ENCODE assay signal across 1 cellular context in genomic region chr3:177345049-177345972, GRCh38.
TF ChIP-seq lines count a peak whose summit lies in the region.

No MANE protein-coding gene starts in this region.

TF ChIP-seq in K562, 482 proteins besides CTCF, POLR2A, EP300 and RAD21 (continued from another document and continues in another):
- peak; percentile 51 to 77 for TF ChIP-seq AFF1 (IDR thresholded peaks at IDR 0.05; ENCODE audit: low read depth in 1 of 2, partially characterized antibody in 2 of 2)
- TF ChIP-seq SNIP1 (IDR thresholded peaks at IDR 0.05; ENCODE audit: low read depth), result no peak
- no peak for TF ChIP-seq ARID4B (CRISPR knock-in tag; IDR thresholded peaks at IDR 0.05)
- no peak for TF ChIP-seq ZNF57 (CRISPR knock-in tag; IDR thresholded peaks at IDR 0.05)
- peak; percentile 78 for TF ChIP-seq HDAC3 (IDR thresholded peaks at IDR 0.05; ENCODE audit: borderline replicate concordance, partially characterized antibody)
- peak; percentile 76; the same call in 1 of the 2 replicates for TF ChIP-seq NCOA1 (IDR thresholded peaks at IDR 0.05; ENCODE audit: low read depth)
- TF ChIP-seq SIN3A (IDR thresholded peaks at IDR 0.05; ENCODE audit: borderline replicate concordance in 2 of 2, control insufficient read depth in 1 of 2, low read depth in 2 of 2, low read length in 2 of 2), result no peak
- peak; percentile 37; the same call in 1 of the 2 replicates for TF ChIP-seq PHF8 (IDR thresholded peaks at IDR 0.05; ENCODE audit: borderline replicate concordance, low read length)
- TF ChIP-seq ZC3H8 (IDR thresholded peaks at IDR 0.05), result no peak
- TF ChIP-seq DDX20 (tag; IDR thresholded peaks at IDR 0.05; ENCODE audit: low read depth), result 0 out of 2 replicates have a peak, but pooled peaks have one; percentile 15
- peak; percentile 67; the same call in 1 of the 2 replicates for TF ChIP-seq MTA1 (IDR thresholded peaks at IDR 0.05; ENCODE audit: borderline replicate concordance)
- TF ChIP-seq SMARCA5 (IDR thresholded peaks at IDR 0.05), result no peak
- TF ChIP-seq GMEB1 (CRISPR knock-in tag; IDR thresholded peaks at IDR 0.05), result no peak
- peak; percentile 94 for TF ChIP-seq DPF2 (IDR thresholded peaks at IDR 0.05)
- peak; percentile 32; the same call in 1 of the 2 replicates for TF ChIP-seq BHLHE40 (IDR thresholded peaks at IDR 0.05; ENCODE audit: low read length)
- TF ChIP-seq SNRNP70 (optimal IDR thresholded peaks at IDR 0.05; ENCODE audit: low read depth, low read length), result no peak
- TF ChIP-seq PHF20 (IDR thresholded peaks at IDR 0.05; ENCODE audit: partially characterized antibody), result no peak
- peak; percentile 79 for TF ChIP-seq ZBTB2 (IDR thresholded peaks at IDR 0.05)
- TF ChIP-seq BMI1 (IDR thresholded peaks at IDR 0.05; ENCODE audit: low read length), result no peak
- TF ChIP-seq ZNF764 (CRISPR knock-in tag; IDR thresholded peaks at IDR 0.05; ENCODE audit: low read depth), result no peak
- TF ChIP-seq SMAD3 (CRISPR knock-in tag; conservative IDR thresholded peaks at IDR 0.05), result peak; percentile 58
- TF ChIP-seq CBFA2T3 (IDR thresholded peaks at IDR 0.05), result peak; percentile 74
- TF ChIP-seq MCM5 (IDR thresholded peaks at IDR 0.05; ENCODE audit: low read depth), result no peak
- TF ChIP-seq SLC30A9 (CRISPR knock-in tag; IDR thresholded peaks at IDR 0.05), result no peak
- no peak for TF ChIP-seq NUFIP1 (IDR thresholded peaks at IDR 0.05; ENCODE audit: partially characterized antibody)
- peak in 1 of 3 experiments; percentile 75 for TF ChIP-seq YY1 (IDR thresholded peaks at IDR 0.05; ENCODE audit: borderline replicate concordance in 1 of 3, control insufficient read depth in 1 of 3, extremely low read depth in 1 of 3, insufficient read depth in 3 of 3, insufficient read length in 1 of 3, insufficient replicate concordance in 2 of 3, low read depth in 1 of 3, low read length in 2 of 3)
- no peak for TF ChIP-seq TGIF2 (CRISPR knock-in tag; IDR thresholded peaks at IDR 0.05)
- TF ChIP-seq ZNF668 (CRISPR knock-in tag; IDR thresholded peaks at IDR 0.05), result 0 out of 2 replicates have a peak, but pooled peaks have one; percentile 55
- TF ChIP-seq CTCFL (IDR thresholded peaks at IDR 0.05; ENCODE audit: borderline replicate concordance, insufficient read depth, low read depth, low read length, poor library complexity, severe bottlenecking), result no peak
- peak; percentile 94 for TF ChIP-seq ATF3 (IDR thresholded peaks at IDR 0.05)
- peak; percentile 98 for TF ChIP-seq ATF3 (CRISPR knock-in tag; conservative IDR thresholded peaks at IDR 0.05)
- no peak for TF ChIP-seq TRIM25 (IDR thresholded peaks at IDR 0.05; ENCODE audit: borderline replicate concordance)
- no peak for TF ChIP-seq POU5F1 (IDR thresholded peaks at IDR 0.05; ENCODE audit: borderline replicate concordance, low read depth, low read length, partially characterized antibody)
- TF ChIP-seq ZNF124 (CRISPR knock-in tag; IDR thresholded peaks at IDR 0.05), result no peak
